In genomic region chr6:28789553-28790083, GRCh38 we compare ENCODE assay signal across 1 cellular context.
TF ChIP-seq lines count a peak whose summit lies in the region.

No MANE protein-coding gene starts in this region.

TF ChIP-seq in K562, 482 proteins besides CTCF, POLR2A, EP300 and RAD21 (continued from another document and continues in another):
- TF ChIP-seq, protein P1, sequence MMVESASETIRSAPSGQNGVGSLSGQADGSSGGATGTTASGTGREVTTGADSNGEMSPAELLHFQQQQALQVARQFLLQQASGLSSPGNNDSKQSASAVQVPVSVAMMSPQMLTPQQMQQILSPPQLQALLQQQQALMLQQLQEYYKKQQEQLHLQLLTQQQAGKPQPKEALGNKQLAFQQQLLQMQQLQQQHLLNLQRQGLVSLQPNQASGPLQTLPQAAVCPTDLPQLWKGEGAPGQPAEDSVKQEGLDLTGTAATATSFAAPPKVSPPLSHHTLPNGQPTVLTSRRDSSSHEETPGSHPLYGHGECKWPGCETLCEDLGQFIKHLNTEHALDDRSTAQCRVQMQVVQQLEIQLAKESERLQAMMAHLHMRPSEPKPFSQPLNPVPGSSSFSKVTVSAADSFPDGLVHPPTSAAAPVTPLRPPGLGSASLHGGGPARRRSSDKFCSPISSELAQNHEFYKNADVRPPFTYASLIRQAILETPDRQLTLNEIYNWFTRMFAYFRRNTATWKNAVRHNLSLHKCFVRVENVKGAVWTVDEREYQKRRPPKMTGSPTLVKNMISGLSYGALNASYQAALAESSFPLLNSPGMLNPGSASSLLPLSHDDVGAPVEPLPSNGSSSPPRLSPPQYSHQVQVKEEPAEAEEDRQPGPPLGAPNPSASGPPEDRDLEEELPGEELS (CRISPR knock-in tag; IDR thresholded peaks at IDR 0.05; ENCODE audit: borderline replicate concordance): no peak
- TF ChIP-seq OTX1 (CRISPR knock-in tag; IDR thresholded peaks at IDR 0.05) (no peak), HEY1 (CRISPR knock-in tag; IDR thresholded peaks at IDR 0.05; ENCODE audit: borderline replicate concordance) (no peak), MAFK (IDR thresholded peaks at IDR 0.05; ENCODE audit: low read length) (no peak), PCBP1 (IDR thresholded peaks at IDR 0.05; ENCODE audit: low read depth, low read length, poor library complexity, severe bottlenecking) (no peak), SP2 (IDR thresholded peaks at IDR 0.05; ENCODE audit: extremely low read depth, low read depth, low read length, poor library complexity, severe bottlenecking) (no peak), SRSF7 (optimal IDR thresholded peaks at IDR 0.05; ENCODE audit: low read depth, low read length) (no peak), CREM (IDR thresholded peaks at IDR 0.05; ENCODE audit: low read depth) (peak; percentile 84), GATAD2B (IDR thresholded peaks at IDR 0.05; ENCODE audit: borderline replicate concordance) (peak; percentile 33; the same call in 1 of the 2 replicates), NR4A1 (CRISPR knock-in tag; IDR thresholded peaks at IDR 0.05) (no peak), NR4A1 (tag; IDR thresholded peaks at IDR 0.05) (no peak), TSC22D4 (tag; IDR thresholded peaks at IDR 0.05) (no peak), MCM5 (IDR thresholded peaks at IDR 0.05; ENCODE audit: low read depth) (no peak), TAL1 (IDR thresholded peaks at IDR 0.05) (peak; percentile 26; the same call in 1 of the 2 replicates), KAT7 (CRISPR knock-in tag; IDR thresholded peaks at IDR 0.05; ENCODE audit: borderline replicate concordance) (no peak; the same call in 1 of the 2 replicates), DIDO1 (tag; IDR thresholded peaks at IDR 0.05; ENCODE audit: low read depth) (no peak), CHD4 (IDR thresholded peaks at IDR 0.05; ENCODE audit: insufficient read depth, insufficient replicate concordance, low read depth, low read length, poor library complexity, severe bottlenecking) (no peak), ZNF395 (CRISPR knock-in tag; IDR thresholded peaks at IDR 0.05) (peak; percentile 71; the same call in 1 of the 2 replicates), TCF3 (CRISPR knock-in tag; IDR thresholded peaks at IDR 0.05) (peak; percentile 27; the same call in 1 of the 2 replicates), ZNF253 (CRISPR knock-in tag; conservative IDR thresholded peaks at IDR 0.05) (no peak), SIN3B (IDR thresholded peaks at IDR 0.05; ENCODE audit: low read depth) (peak; percentile 29; the same call in 1 of the 2 replicates), ASH1L (IDR thresholded peaks at IDR 0.05; ENCODE audit: borderline replicate concordance, low read depth, partially characterized antibody) (no peak), ZNF184 (CRISPR knock-in tag; IDR thresholded peaks at IDR 0.05) (no peak), SMARCE1 (IDR thresholded peaks at IDR 0.05) (no peak), ESRRB (CRISPR knock-in tag; IDR thresholded peaks at IDR 0.05; ENCODE audit: borderline replicate concordance) (no peak; the same call in 1 of the 2 replicates), ERF (CRISPR knock-in tag; IDR thresholded peaks at IDR 0.05) (no peak), ZBTB9 (CRISPR knock-in tag; IDR thresholded peaks at IDR 0.05) (no peak), CCNT2 (IDR thresholded peaks at IDR 0.05; ENCODE audit: borderline replicate concordance, extremely low read depth, insufficient read length, low read depth, low read length) (no peak), MTF1 (CRISPR knock-in tag; IDR thresholded peaks at IDR 0.05; ENCODE audit: borderline replicate concordance) (no peak), ZEB2 (IDR thresholded peaks at IDR 0.05) (no peak), ZNF408 (CRISPR knock-in tag; IDR thresholded peaks at IDR 0.05; ENCODE audit: low read depth) (no peak), BRF1 (IDR thresholded peaks at IDR 0.05; ENCODE audit: borderline replicate concordance, extremely low read depth, insufficient read length) (peak; percentile 24), ZNF695 (CRISPR knock-in tag; IDR thresholded peaks at IDR 0.05) (no peak), ZNF57 (CRISPR knock-in tag; IDR thresholded peaks at IDR 0.05) (no peak), ZBTB7A (IDR thresholded peaks at IDR 0.05; ENCODE audit: borderline replicate concordance, control insufficient read depth, low read depth, low read length) (no peak), FIP1L1 (IDR thresholded peaks at IDR 0.05; ENCODE audit: low read depth, low read length, poor library complexity, severe bottlenecking) (no peak), GABPB2 (CRISPR knock-in tag; conservative IDR thresholded peaks at IDR 0.05) (no peak), ZNF561 (CRISPR knock-in tag; conservative IDR thresholded peaks at IDR 0.05) (no peak), HIVEP1 (CRISPR knock-in tag; IDR thresholded peaks at IDR 0.05) (no peak), U2AF2 (optimal IDR thresholded peaks at IDR 0.05; ENCODE audit: low read depth, low read length) (no peak)
- TF ChIP-seq, protein P2, sequence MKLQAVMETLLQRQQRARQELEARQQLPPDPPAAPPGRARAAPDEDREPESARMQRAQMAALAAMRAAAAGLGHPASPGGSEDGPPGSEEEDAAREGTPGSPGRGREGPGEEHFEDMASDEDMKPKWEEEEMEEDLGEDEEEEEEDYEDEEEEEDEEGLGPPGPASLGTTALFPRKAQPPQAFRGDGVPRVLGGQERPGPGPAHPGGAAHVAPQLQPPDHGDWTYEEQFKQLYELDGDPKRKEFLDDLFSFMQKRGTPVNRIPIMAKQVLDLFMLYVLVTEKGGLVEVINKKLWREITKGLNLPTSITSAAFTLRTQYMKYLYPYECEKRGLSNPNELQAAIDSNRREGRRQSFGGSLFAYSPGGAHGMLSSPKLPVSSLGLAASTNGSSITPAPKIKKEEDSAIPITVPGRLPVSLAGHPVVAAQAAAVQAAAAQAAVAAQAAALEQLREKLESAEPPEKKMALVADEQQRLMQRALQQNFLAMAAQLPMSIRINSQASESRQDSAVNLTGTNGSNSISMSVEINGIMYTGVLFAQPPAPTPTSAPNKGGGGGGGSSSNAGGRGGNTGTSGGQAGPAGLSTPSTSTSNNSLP (IDR thresholded peaks at IDR 0.05; ENCODE audit: borderline replicate concordance, low read depth, low read length): peak; percentile 16; the same call in 1 of the 2 replicates
- TF ChIP-seq, protein P3, sequence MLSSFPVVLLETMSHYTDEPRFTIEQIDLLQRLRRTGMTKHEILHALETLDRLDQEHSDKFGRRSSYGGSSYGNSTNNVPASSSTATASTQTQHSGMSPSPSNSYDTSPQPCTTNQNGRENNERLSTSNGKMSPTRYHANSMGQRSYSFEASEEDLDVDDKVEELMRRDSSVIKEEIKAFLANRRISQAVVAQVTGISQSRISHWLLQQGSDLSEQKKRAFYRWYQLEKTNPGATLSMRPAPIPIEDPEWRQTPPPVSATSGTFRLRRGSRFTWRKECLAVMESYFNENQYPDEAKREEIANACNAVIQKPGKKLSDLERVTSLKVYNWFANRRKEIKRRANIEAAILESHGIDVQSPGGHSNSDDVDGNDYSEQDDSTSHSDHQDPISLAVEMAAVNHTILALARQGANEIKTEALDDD (IDR thresholded peaks at IDR 0.05): no peak
- TF ChIP-seq, protein P4, sequence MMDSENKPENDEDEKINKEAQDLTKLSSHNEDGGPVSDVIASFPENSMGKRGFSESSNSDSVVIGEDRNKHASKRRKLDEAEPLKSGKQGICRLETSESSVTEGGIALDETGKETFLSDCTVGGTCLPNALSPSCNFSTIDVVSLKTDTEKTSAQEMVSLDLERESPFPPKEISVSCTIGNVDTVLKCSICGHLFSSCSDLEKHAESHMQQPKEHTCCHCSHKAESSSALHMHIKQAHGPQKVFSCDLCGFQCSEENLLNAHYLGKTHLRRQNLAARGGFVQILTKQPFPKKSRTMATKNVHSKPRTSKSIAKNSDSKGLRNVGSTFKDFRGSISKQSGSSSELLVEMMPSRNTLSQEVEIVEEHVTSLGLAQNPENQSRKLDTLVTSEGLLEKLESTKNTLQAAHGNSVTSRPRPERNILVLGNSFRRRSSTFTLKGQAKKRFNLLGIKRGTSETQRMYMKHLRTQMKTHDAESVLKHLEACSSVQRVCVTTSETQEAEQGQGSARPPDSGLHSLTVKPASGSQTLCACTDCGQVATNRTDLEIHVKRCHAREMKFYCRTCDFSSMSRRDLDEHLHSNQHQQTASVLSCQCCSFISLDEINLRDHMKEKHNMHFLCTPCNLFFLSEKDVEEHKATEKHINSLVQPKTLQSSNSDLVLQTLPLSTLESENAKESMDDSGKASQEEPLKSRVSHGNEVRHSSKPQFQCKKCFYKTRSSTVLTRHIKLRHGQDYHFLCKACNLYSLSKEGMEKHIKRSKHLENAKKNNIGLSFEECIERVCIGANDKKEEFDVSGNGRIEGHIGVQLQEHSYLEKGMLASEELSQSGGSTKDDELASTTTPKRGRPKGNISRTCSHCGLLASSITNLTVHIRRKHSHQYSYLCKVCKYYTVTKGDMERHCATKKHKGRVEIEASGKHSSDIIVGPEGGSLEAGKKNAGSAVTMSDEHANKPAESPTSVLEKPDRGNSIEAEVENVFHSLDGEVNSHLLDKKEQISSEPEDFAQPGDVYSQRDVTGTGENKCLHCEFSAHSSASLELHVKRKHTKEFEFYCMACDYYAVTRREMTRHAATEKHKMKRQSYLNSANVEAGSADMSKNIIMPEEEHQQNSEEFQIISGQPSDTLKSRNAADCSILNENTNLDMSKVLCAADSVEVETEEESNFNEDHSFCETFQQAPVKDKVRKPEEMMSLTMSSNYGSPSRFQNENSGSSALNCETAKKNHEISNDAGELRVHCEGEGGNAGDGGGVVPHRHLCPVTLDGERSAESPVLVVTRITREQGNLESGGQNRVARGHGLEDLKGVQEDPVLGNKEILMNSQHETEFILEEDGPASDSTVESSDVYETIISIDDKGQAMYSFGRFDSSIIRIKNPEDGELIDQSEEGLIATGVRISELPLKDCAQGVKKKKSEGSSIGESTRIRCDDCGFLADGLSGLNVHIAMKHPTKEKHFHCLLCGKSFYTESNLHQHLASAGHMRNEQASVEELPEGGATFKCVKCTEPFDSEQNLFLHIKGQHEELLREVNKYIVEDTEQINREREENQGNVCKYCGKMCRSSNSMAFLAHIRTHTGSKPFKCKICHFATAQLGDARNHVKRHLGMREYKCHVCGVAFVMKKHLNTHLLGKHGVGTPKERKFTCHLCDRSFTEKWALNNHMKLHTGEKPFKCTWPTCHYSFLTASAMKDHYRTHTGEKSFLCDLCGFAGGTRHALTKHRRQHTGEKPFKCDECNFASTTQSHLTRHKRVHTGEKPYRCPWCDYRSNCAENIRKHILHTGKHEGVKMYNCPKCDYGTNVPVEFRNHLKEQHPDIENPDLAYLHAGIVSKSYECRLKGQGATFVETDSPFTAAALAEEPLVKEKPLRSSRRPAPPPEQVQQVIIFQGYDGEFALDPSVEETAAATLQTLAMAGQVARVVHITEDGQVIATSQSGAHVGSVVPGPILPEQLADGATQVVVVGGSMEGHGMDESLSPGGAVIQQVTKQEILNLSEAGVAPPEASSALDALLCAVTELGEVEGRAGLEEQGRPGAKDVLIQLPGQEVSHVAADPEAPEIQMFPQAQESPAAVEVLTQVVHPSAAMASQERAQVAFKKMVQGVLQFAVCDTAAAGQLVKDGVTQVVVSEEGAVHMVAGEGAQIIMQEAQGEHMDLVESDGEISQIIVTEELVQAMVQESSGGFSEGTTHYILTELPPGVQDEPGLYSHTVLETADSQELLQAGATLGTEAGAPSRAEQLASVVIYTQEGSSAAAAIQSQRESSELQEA (IDR thresholded peaks at IDR 0.05; ENCODE audit: low read depth): peak; percentile 56; the same call in 1 of the 2 replicates
- TF ChIP-seq, protein P5, sequence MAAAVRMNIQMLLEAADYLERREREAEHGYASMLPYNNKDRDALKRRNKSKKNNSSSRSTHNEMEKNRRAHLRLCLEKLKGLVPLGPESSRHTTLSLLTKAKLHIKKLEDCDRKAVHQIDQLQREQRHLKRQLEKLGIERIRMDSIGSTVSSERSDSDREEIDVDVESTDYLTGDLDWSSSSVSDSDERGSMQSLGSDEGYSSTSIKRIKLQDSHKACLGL (CRISPR knock-in tag; IDR thresholded peaks at IDR 0.05; ENCODE audit: borderline replicate concordance, poor library complexity, severe bottlenecking): no peak
- TF ChIP-seq, protein P6, sequence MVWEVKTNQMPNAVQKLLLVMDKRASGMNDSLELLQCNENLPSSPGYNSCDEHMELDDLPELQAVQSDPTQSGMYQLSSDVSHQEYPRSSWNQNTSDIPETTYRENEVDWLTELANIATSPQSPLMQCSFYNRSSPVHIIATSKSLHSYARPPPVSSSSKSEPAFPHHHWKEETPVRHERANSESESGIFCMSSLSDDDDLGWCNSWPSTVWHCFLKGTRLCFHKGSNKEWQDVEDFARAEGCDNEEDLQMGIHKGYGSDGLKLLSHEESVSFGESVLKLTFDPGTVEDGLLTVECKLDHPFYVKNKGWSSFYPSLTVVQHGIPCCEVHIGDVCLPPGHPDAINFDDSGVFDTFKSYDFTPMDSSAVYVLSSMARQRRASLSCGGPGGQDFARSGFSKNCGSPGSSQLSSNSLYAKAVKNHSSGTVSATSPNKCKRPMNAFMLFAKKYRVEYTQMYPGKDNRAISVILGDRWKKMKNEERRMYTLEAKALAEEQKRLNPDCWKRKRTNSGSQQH (CRISPR knock-in tag; IDR thresholded peaks at IDR 0.05): no peak
